28 cellular contexts compared by ENCODE assay signal in genomic region chr12:20050166-20050565, GRCh38.
A peak's percentile ranks its signal among the peaks of the same experiment; 100 is the strongest.
DNase-seq lines count a peak whose midpoint lies in the region; ATAC-seq, FAIRE-seq and TF ChIP-seq lines count a peak whose summit lies in the region.
"Had no signal": no experiment of that assay in that cellular context is flagged by ENCODE, and none has a peak within 500 bp of the region (broad histone marks: within the 10 kb centered on the region; RNA-seq: fewer than 3 reads in every experiment).

No MANE protein-coding gene starts in this region.

- intact Hi-C loops in Calu3 (cut with micrococcal nuclease; ENCODE audit: unreplicated experiment) = no loop called here

- no peaks in the 10 kb centered on the region for H3K27me3 Mint-ChIP-seq in Calu3 (ENCODE audit: unreplicated experiment)
- H3K27me3 Mint-ChIP-seq: central memory CD8-positive, alpha-beta T cell; naive B cell had no signal

- TF ChIP-seq CTCF in A549 (IDR thresholded peaks at IDR 0.05) = no peak
- no peak for TF ChIP-seq CTCF in fibroblast of villous mesenchyme (IDR thresholded peaks at IDR 0.05; ENCODE audit: insufficient read depth, low read depth, low read length)
- TF ChIP-seq CTCF in Calu3 (IDR thresholded peaks at IDR 0.05; ENCODE audit: unreplicated experiment) = no peak

- no peaks in the 10 kb centered on the region for H3K36me3 Mint-ChIP-seq in Calu3 (ENCODE audit: insufficient read depth, unreplicated experiment)
- H3K36me3 Mint-ChIP-seq: naive B cell had no signal

- H3K4me1 ChIP-seq in A549 = no peaks in the 10 kb centered on the region
- H3K4me1 ChIP-seq: right atrium auricular region, stomach had no signal

- WGBS in A549 (ENCODE audit: missing lambda C conversion rate) = 47% methylated on average over 3 of the region's 3 CpGs

- H3K9me3 Mint-ChIP-seq in Calu3 (ENCODE audit: low read depth, unreplicated experiment) = no peaks in the 10 kb centered on the region
- H3K9me3 Mint-ChIP-seq: central memory CD8-positive, alpha-beta T cell; T-helper 1 cell treated with Interleukin-12 subunit alpha and Interleukin-12 subunit beta and Interleukin-4 antibody, amounts not matched to agents 30 μg/mL and 1 μg/mL, for 36 hours had no signal

- ATAC-seq in A549 (no peak), GM21723 (IDR thresholded peaks at IDR 0.05; ENCODE audit: unreplicated experiment) (no peak)
- ATAC-seq: activated T-cell treated with anti-CD3 and anti-CD28 coated beads, Interleukin-2, amount 50 U/mL, for 4 hours; HCT116 had no signal

- peak; percentile 32 for FAIRE-seq in A549 (lab: Jason Lieb, UNC)
- FAIRE-seq: D721Med, RCC 7860 had no signal

- no peak overlapping the region for H3K4me3 ChIP-seq in A549
- H3K4me3 ChIP-seq in fibroblast of villous mesenchyme (ENCODE audit: low read depth, low read length) = no peak overlapping the region
- H3K4me3 ChIP-seq: right atrium auricular region, stomach, upper lobe of left lung had no signal

- no peak overlapping the region for H3K4me3 Mint-ChIP-seq in Calu3 (ENCODE audit: low read depth, unreplicated experiment)
- H3K4me3 Mint-ChIP-seq: activated T-cell treated with anti-CD3 and anti-CD28 coated beads, Interleukin-2, amount 50 U/mL, for 4 hours; central memory CD8-positive, alpha-beta T cell; naive B cell; T-helper 1 cell treated with Interleukin-12 subunit alpha and Interleukin-12 subunit beta and Interleukin-4 antibody, amounts not matched to agents 30 μg/mL and 1 μg/mL, for 36 hours had no signal

- no TSS peak for BruUV-seq in Calu3 (replicated peaks; lab: Mats Ljungman, UMichigan)

- CTCF ChIA-PET in A549 (lab: Yijun Ruan, JAX) (no interaction called here), Calu3 (lab: Charles Lee) (no interaction called here)

- no peak overlapping the region for H3K27ac ChIP-seq in A549
- H3K27ac ChIP-seq: C4-2B, epithelial cell of prostate, KMS-11, right atrium auricular region, stomach, upper lobe of left lung had no signal

- no peak for TF ChIP-seq POLR2A in A549 (IDR thresholded peaks at IDR 0.05; ENCODE audit: low read length)

- no peak for TF ChIP-seq EP300 in A549 (IDR thresholded peaks at IDR 0.05)

- no peak overlapping the region for H3K27ac Mint-ChIP-seq in Calu3 (ENCODE audit: unreplicated experiment)
- H3K27ac Mint-ChIP-seq: naive B cell; T-helper 1 cell treated with Interleukin-12 subunit alpha and Interleukin-12 subunit beta and Interleukin-4 antibody, amounts not matched to agents 30 μg/mL and 1 μg/mL, for 36 hours had no signal

- POLR2A ChIA-PET in A549 (lab: Yijun Ruan, JAX) = no interaction called here

- H3K4me1 Mint-ChIP-seq in Calu3 (ENCODE audit: low read depth, unreplicated experiment) = no peaks in the 10 kb centered on the region
- H3K4me1 Mint-ChIP-seq: central memory CD8-positive, alpha-beta T cell; naive B cell had no signal

- no peak overlapping the region for H3K4me2 ChIP-seq in A549
- H3K4me2 ChIP-seq: KMS-11 had no signal

- no peak for DNase-seq in A549 (ENCODE audit: low read depth in 1 of 2, low spot score in 1 of 2)
- peak; percentile 12 for DNase-seq in HCEC 1CT
- peak; percentile 22 for DNase-seq in astrocyte of the hippocampus (ENCODE audit: low read depth, low spot score)
- DNase-seq in fibroblast of villous mesenchyme (ENCODE audit: low read depth) = peak; percentile 83
- DNase-seq in inferior parietal cortex (ENCODE audit: extremely low spot score) = no peak
- DNase-seq in Calu3 = no peak
- DNase-seq in 8988T = no peak
- DNase-seq: activated CD4-positive, alpha-beta T cell treated with anti-CD3 and anti-CD28 coated beads for 4 hours; activated naive CD4-positive, alpha-beta T cell treated with Interleukin-2 at 50 U/mL for 16 hours; activated T-cell treated with anti-CD3 and anti-CD28 coated beads, Interleukin-2, amount 50 U/mL, for 4 hours; anterior cingulate cortex; mesendoderm; MV-4-11; naive B cell; NCI-H187; NCI-H446 treated with DMSO at 0.1 percent for 48 hours; stomach; upper lobe of left lung had no signal

- no peaks in the 10 kb centered on the region for H3K9me3 ChIP-seq in A549
- H3K9me3 ChIP-seq: right atrium auricular region, stomach, upper lobe of left lung had no signal

- TF ChIP-seq RAD21 in A549 (conservative IDR thresholded peaks at IDR 0.05 in 1 of 2, IDR thresholded peaks at IDR 0.05 in 1 of 2) = no peak

TF ChIP-seq in A549, 52 proteins besides CTCF, POLR2A, EP300 and RAD21:
- no peak for TF ChIP-seq EHF (CRISPR knock-in tag; IDR thresholded peaks at IDR 0.05)
- TF ChIP-seq ATOH8 (CRISPR knock-in tag; IDR thresholded peaks at IDR 0.05; ENCODE audit: low read depth) = no peak
- no peak for TF ChIP-seq HDAC2 (IDR thresholded peaks at IDR 0.05)
- TF ChIP-seq, protein P1, sequence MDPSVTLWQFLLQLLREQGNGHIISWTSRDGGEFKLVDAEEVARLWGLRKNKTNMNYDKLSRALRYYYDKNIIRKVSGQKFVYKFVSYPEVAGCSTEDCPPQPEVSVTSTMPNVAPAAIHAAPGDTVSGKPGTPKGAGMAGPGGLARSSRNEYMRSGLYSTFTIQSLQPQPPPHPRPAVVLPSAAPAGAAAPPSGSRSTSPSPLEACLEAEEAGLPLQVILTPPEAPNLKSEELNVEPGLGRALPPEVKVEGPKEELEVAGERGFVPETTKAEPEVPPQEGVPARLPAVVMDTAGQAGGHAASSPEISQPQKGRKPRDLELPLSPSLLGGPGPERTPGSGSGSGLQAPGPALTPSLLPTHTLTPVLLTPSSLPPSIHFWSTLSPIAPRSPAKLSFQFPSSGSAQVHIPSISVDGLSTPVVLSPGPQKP (IDR thresholded peaks at IDR 0.05; ENCODE audit: low read depth, low read length) = no peak
- TF ChIP-seq ZSCAN20 (CRISPR knock-in tag; IDR thresholded peaks at IDR 0.05) = no peak
- TF ChIP-seq JUN (IDR thresholded peaks at IDR 0.05) = no peak
- TF ChIP-seq, protein P2, sequence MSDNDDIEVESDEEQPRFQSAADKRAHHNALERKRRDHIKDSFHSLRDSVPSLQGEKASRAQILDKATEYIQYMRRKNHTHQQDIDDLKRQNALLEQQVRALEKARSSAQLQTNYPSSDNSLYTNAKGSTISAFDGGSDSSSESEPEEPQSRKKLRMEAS (IDR thresholded peaks at IDR 0.05) = no peak
- TF ChIP-seq ZFP36 (IDR thresholded peaks at IDR 0.05; ENCODE audit: borderline replicate concordance, partially characterized antibody) = no peak
- no peak for TF ChIP-seq ZC3H11A (IDR thresholded peaks at IDR 0.05)
- no peak for TF ChIP-seq KDM1A (IDR thresholded peaks at IDR 0.05; ENCODE audit: low read depth)
- no peak for TF ChIP-seq CBX2 (IDR thresholded peaks at IDR 0.05; ENCODE audit: borderline replicate concordance, low read depth)
- no peak for TF ChIP-seq RFX5 (IDR thresholded peaks at IDR 0.05)
- TF ChIP-seq, protein P3, sequence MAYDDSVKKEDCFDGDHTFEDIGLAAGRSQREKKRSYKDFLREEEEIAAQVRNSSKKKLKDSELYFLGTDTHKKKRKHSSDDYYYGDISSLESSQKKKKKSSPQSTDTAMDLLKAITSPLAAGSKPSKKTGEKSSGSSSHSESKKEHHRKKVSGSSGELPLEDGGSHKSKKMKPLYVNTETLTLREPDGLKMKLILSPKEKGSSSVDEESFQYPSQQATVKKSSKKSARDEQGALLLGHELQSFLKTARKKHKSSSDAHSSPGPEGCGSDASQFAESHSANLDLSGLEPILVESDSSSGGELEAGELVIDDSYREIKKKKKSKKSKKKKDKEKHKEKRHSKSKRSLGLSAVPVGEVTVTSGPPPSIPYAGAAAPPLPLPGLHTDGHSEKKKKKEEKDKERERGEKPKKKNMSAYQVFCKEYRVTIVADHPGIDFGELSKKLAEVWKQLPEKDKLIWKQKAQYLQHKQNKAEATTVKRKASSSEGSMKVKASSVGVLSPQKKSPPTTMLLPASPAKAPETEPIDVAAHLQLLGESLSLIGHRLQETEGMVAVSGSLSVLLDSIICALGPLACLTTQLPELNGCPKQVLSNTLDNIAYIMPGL (CRISPR knock-in tag; IDR thresholded peaks at IDR 0.05; ENCODE audit: borderline replicate concordance) = no peak
- TF ChIP-seq SMC3 (IDR thresholded peaks at IDR 0.05) = no peak

Comparison
In these comparisons a context has a peak if more than half of its experiments do, and no peak if none do; other contexts are left out.
1. DNase-seq: peak in HCEC 1CT (single experiment), astrocyte of the hippocampus (single experiment) and fibroblast of villous mesenchyme (single experiment); none in A549 (0 of 2), inferior parietal cortex (single experiment), Calu3 (single experiment) and 8988T (single experiment).